30 cellular contexts compared by ENCODE assay signal in genomic region chr5:115241881-115242642, GRCh38. TPM values are rescaled to one million over a fixed set of nuclear protein-coding genes. Genes with fewer than 3 reads are reported as not detected.
DNase-seq lines count a peak whose midpoint lies in the region; ATAC-seq, FAIRE-seq and TF ChIP-seq lines count a peak whose summit lies in the region.
"Had no signal": no experiment of that assay in that cellular context is flagged by ENCODE, and none has a peak within 500 bp of the region (broad histone marks: within the 10 kb centered on the region; RNA-seq: fewer than 3 reads in every experiment).

No MANE protein-coding gene starts in this region.

- DNase-seq in HFFc6 (no peak), RWPE2 (ENCODE audit: low spot score) (no peak), fibroblast of the aortic adventitia (ENCODE audit: low read depth) (peak; percentile 23), pancreas (no peak), vagina (ENCODE audit: extremely low spot score in 2 of 2) (no peak)
- DNase-seq in activated T-cell treated with anti-CD3 and anti-CD28 coated beads, Interleukin-2, amount 50 U/mL, for 24 hours, result no peak
- no peak for DNase-seq in effector memory CD8-positive, alpha-beta T cell
- DNase-seq: activated CD4-positive, alpha-beta T cell treated with anti-CD3 and anti-CD28 coated beads, Interleukin-2, amount 10 ng/mL, durations not matched to agents 24 days and 14 days; activated CD8-positive, alpha-beta memory T cell treated with anti-CD3 and anti-CD28 coated beads for 24 hours; activated effector memory CD4-positive, alpha-beta T cell treated with Interleukin-2 at 50 U/mL for 16 hours; activated naive CD8-positive, alpha-beta T cell treated with anti-CD3 and anti-CD28 coated beads, Interleukin-2, amount 10 ng/mL, durations not matched to agents 7 days and 5 days; activated T-cell treated with anti-CD3 and anti-CD28 coated beads for 4 hours; Caco-2; caudate nucleus; DMS79 treated with DMSO at 0.1 percent for 48 hours; GF-D8; head of caudate nucleus; islet precursor cell; NCI-H146; NCI-H2107; stimulated activated naive CD4-positive, alpha-beta T cell treated with Interleukin-2 at 50 U/mL for 16 hours; WERI-Rb-1 had no signal

- H3K27ac ChIP-seq in RWPE2 (ENCODE audit: poor library complexity, severe bottlenecking) (no peak overlapping the region), pancreas (no peak overlapping the region), vagina (no peak overlapping the region)
- H3K27ac ChIP-seq: BLaER1 treated with 17β-estradiol and CSF1 and Interleukin-3, amounts not matched to agents 10 nM and 100 nM; KMS-11; skin epidermis; suprapubic skin; WERI-Rb-1 had no signal

- H3K27ac Mint-ChIP-seq in HFFc6, result peak overlapping the region; percentile 32; the same call in 1 of the 2 replicates
- no peak overlapping the region for H3K27ac Mint-ChIP-seq in activated T-cell treated with anti-CD3 and anti-CD28 coated beads, Interleukin-2, amount 50 U/mL, for 24 hours
- H3K27ac Mint-ChIP-seq in effector memory CD8-positive, alpha-beta T cell, result peak overlapping the region in 1 of 2 donors; percentile 38
- H3K27ac Mint-ChIP-seq: activated CD4-positive, alpha-beta T cell treated with anti-CD3 and anti-CD28 coated beads, Interleukin-2, amount 10 ng/mL, durations not matched to agents 24 days and 14 days; activated naive CD8-positive, alpha-beta T cell treated with anti-CD3 and anti-CD28 coated beads, Interleukin-2, amount 10 ng/mL, durations not matched to agents 7 days and 5 days; nephron had no signal

- peaks cover 29% of the 10 kb centered on the region for H3K4me1 Mint-ChIP-seq in HFFc6 (ENCODE audit: low read depth)
- peaks cover 21% of the 10 kb centered on the region for H3K4me1 Mint-ChIP-seq in activated T-cell treated with anti-CD3 and anti-CD28 coated beads, Interleukin-2, amount 50 U/mL, for 24 hours (ENCODE audit: low read depth)
- peaks cover 5 to 14% of the 10 kb centered on the region in 2 donors for H3K4me1 Mint-ChIP-seq in effector memory CD8-positive, alpha-beta T cell (ENCODE audit: low read depth in 2 of 2)
- H3K4me1 Mint-ChIP-seq: nephron had no signal

- H3K4me3 Mint-ChIP-seq in HFFc6, result no peak overlapping the region
- H3K4me3 Mint-ChIP-seq in activated T-cell treated with anti-CD3 and anti-CD28 coated beads, Interleukin-2, amount 50 U/mL, for 24 hours, result no peak overlapping the region
- no peak overlapping the region for H3K4me3 Mint-ChIP-seq in effector memory CD8-positive, alpha-beta T cell
- H3K4me3 Mint-ChIP-seq: activated CD4-positive, alpha-beta T cell treated with anti-CD3 and anti-CD28 coated beads, Interleukin-2, amount 10 ng/mL, durations not matched to agents 24 days and 14 days; activated naive CD8-positive, alpha-beta T cell treated with anti-CD3 and anti-CD28 coated beads, Interleukin-2, amount 10 ng/mL, durations not matched to agents 7 days and 5 days; nephron had no signal

- no peaks in the 10 kb centered on the region; the same call in 1 of the 2 replicates for H3K27me3 Mint-ChIP-seq in HFFc6 (ENCODE audit: insufficient read depth)
- H3K27me3 Mint-ChIP-seq in activated T-cell treated with anti-CD3 and anti-CD28 coated beads, Interleukin-2, amount 50 U/mL, for 24 hours, result no peaks in the 10 kb centered on the region
- H3K27me3 Mint-ChIP-seq in effector memory CD8-positive, alpha-beta T cell, result no peaks in the 10 kb centered on the region
- H3K27me3 Mint-ChIP-seq: activated CD4-positive, alpha-beta T cell treated with anti-CD3 and anti-CD28 coated beads, Interleukin-2, amount 10 ng/mL, durations not matched to agents 24 days and 14 days; activated naive CD8-positive, alpha-beta T cell treated with anti-CD3 and anti-CD28 coated beads, Interleukin-2, amount 10 ng/mL, durations not matched to agents 7 days and 5 days had no signal

- peaks cover 46% of the 10 kb centered on the region for H3K36me3 ChIP-seq in RWPE2 (ENCODE audit: low read depth)
- H3K36me3 ChIP-seq in pancreas, result peaks cover 0 to 4% (median 0%) of the 10 kb centered on the region in 3 donors
- H3K36me3 ChIP-seq in vagina, result peaks cover 0 to 14% of the 10 kb centered on the region in 2 donors
- H3K36me3 ChIP-seq: WERI-Rb-1 had no signal

- peak; percentile 24; the same call in 1 of the 3 replicates for ATAC-seq in RWPE2 (ENCODE audit: low read depth)
- peak; percentile 59 to 87 (median 70) for ATAC-seq in pancreas
- ATAC-seq in effector memory CD8-positive, alpha-beta T cell (replicated peaks), result no peak
- no peak for ATAC-seq in HG03442 (IDR thresholded peaks at IDR 0.05; ENCODE audit: unreplicated experiment)

- H3K4me1 ChIP-seq in RWPE2 (ENCODE audit: insufficient read depth, poor library complexity, severe bottlenecking) (peaks cover 4% of the 10 kb centered on the region), pancreas (peaks cover 7 to 17% (median 17%) of the 10 kb centered on the region in 3 donors), vagina (peaks cover 16% of the 10 kb centered on the region)
- H3K4me1 ChIP-seq: Caco-2, suprapubic skin had no signal

- intact Hi-C loops in pancreas (cut with DNase I), result loop anchor here in 2 of 3 donors (10.0 kb wide), 2 partner anchors 137 to 147 kb away; no protein-coding TSS in a partner anchor
- intact Hi-C loops in vagina (cut with DNase I), result loop anchor here (10.0 kb wide), 1 partner anchor 147 kb away; no protein-coding TSS in a partner anchor

- TF ChIP-seq CTCF in HFFc6 (IDR thresholded peaks at IDR 0.05) (no peak), RWPE2 (IDR thresholded peaks at IDR 0.05; ENCODE audit: poor library complexity, severe bottlenecking) (no peak), fibroblast of the aortic adventitia (IDR thresholded peaks at IDR 0.05; ENCODE audit: insufficient read depth, low read length) (no peak), pancreas (IDR thresholded peaks at IDR 0.05) (no peak), vagina (IDR thresholded peaks at IDR 0.05) (no peak)

- H3K9me3 Mint-ChIP-seq in HFFc6, result no peaks in the 10 kb centered on the region
- H3K9me3 Mint-ChIP-seq in activated T-cell treated with anti-CD3 and anti-CD28 coated beads, Interleukin-2, amount 50 U/mL, for 24 hours, result no peaks in the 10 kb centered on the region
- no peaks in the 10 kb centered on the region for H3K9me3 Mint-ChIP-seq in effector memory CD8-positive, alpha-beta T cell
- H3K9me3 Mint-ChIP-seq: activated CD4-positive, alpha-beta T cell treated with anti-CD3 and anti-CD28 coated beads, Interleukin-2, amount 10 ng/mL, durations not matched to agents 24 days and 14 days; activated naive CD8-positive, alpha-beta T cell treated with anti-CD3 and anti-CD28 coated beads, Interleukin-2, amount 10 ng/mL, durations not matched to agents 7 days and 5 days; nephron had no signal

- H3K4me3 ChIP-seq in RWPE2 (ENCODE audit: severe bottlenecking) (no peak overlapping the region), fibroblast of the aortic adventitia (ENCODE audit: low read depth, low read length) (no peak overlapping the region), pancreas (no peak overlapping the region), vagina (no peak overlapping the region)
- H3K4me3 ChIP-seq: BLaER1 treated with 17β-estradiol and CSF1 and Interleukin-3, amounts not matched to agents 10 nM and 100 nM; lung; skin epidermis; suprapubic skin had no signal

- H3K27me3 ChIP-seq in RWPE2 (ENCODE audit: insufficient read depth, poor library complexity, severe bottlenecking) (no peaks in the 10 kb centered on the region), pancreas (no peaks in the 10 kb centered on the region), vagina (no peaks in the 10 kb centered on the region)
- H3K27me3 ChIP-seq: BLaER1 treated with 17β-estradiol and CSF1 and Interleukin-3, amounts not matched to agents 10 nM and 100 nM; suprapubic skin had no signal

- FAIRE-seq in pancreas (lab: Jason Lieb, UNC), result no peak
- FAIRE-seq: RCC 7860 had no signal

- peaks cover 4% of the 10 kb centered on the region; the same call in 1 of the 2 replicates for H3K36me3 Mint-ChIP-seq in HFFc6 (ENCODE audit: low read depth)
- peaks cover 58% of the 10 kb centered on the region for H3K36me3 Mint-ChIP-seq in activated T-cell treated with anti-CD3 and anti-CD28 coated beads, Interleukin-2, amount 50 U/mL, for 24 hours (ENCODE audit: low read depth)
- peaks cover 28% of the 10 kb centered on the region for H3K36me3 Mint-ChIP-seq in effector memory CD8-positive, alpha-beta T cell (ENCODE audit: insufficient read depth)

- WGBS in pancreas, 2 donors, result 32 to 33% methylated on average over 4 of the region's 4 CpGs

- H3K9me3 ChIP-seq in RWPE2 (ENCODE audit: severe bottlenecking) (no peaks in the 10 kb centered on the region), pancreas (no peaks in the 10 kb centered on the region), vagina (no peaks in the 10 kb centered on the region)
- H3K9me3 ChIP-seq: BLaER1 treated with 17β-estradiol and CSF1 and Interleukin-3, amounts not matched to agents 10 nM and 100 nM; Caco-2; suprapubic skin had no signal

- no peak for TF ChIP-seq POLR2A in vagina (IDR thresholded peaks at IDR 0.05)

RNA-seq across cellular contexts. Expression of gene PGGT1B, which starts 20.6 kb away (rescaled TPM):
- 10 to 100 TPM; 28.2 to 40.1 (median 35.0) TPM for total RNA-seq in HFFc6 (2021; fragmentation: NEBNext Ultra II Directional; extraction: Animal tissue kit (Norgen Biotek cat#: 25700))
- total RNA-seq in fibroblast of the aortic adventitia (ENCODE audit: low replicate concordance), result 5.7 and 15.1 TPM in 2 replicates
- 10 to 100 TPM; 13.7 to 24.5 (median 18.7) TPM for total RNA-seq in pancreas
- polyA plus RNA-seq in pancreas, result 1 to 10 TPM; 1.7 to 2.4 TPM
- total RNA-seq in vagina, result 5.6 TPM

RNA-seq across cellular contexts. Expression of gene CCDC112, which starts 54.4 kb away (rescaled TPM):
- 1 to 10 TPM; 3.7 to 6.9 (median 5.7) TPM for total RNA-seq in HFFc6 (2021; fragmentation: NEBNext Ultra II Directional; extraction: Animal tissue kit (Norgen Biotek cat#: 25700))
- 12.6 and 30.7 TPM in 2 replicates for total RNA-seq in fibroblast of the aortic adventitia (ENCODE audit: low replicate concordance)
- 1 to 10 TPM; 3.3 to 7.9 (median 4.9) TPM for total RNA-seq in pancreas
- polyA plus RNA-seq in pancreas, result 1 to 10 TPM; 5.1 to 5.5 TPM
- total RNA-seq in vagina, result 7.9 TPM

Comparison
In these comparisons a context has a peak if more than half of its experiments do, and no peak if none do; other contexts are left out.
1. ATAC-seq: peak in RWPE2 (single experiment) and pancreas (4 of 4); none in effector memory CD8-positive, alpha-beta T cell (single experiment) and HG03442 (single experiment).